ENCODE assay signal across 8 cellular contexts in the genomic region with DNA sequence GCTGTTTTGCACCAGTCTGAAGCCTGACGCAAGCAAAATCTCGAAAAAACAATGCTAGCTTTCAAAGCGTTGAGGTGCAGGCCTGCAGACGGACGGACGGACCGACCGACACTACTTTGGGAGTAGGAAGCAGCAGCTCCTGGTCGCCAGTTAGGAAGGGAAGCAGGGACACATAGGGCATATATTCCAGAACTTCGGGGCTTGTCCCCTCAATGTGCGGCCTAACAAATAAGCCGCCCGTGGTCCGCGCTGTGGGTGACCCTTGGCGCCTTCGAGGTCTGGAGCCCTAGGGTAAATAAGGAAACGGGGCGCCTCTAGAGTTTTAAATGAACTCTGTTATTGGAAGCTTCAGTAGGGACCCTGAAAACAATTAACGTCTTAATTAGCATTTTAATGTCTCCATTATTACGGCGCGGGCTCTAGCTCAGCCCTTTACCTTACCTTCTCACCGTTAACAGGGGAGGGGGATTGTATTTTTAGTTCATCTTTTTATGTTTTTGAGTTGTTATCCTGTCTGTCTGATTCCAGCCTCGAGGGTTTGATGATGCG. TPM values are rescaled to one million over a fixed set of nuclear protein-coding genes. Genes with fewer than 3 reads are reported as not detected.
DNase-seq lines count a peak whose midpoint lies in the region; ATAC-seq, FAIRE-seq and TF ChIP-seq lines count a peak whose summit lies in the region.

No MANE protein-coding gene starts in this region.

- H3K27ac Mint-ChIP-seq in activated CD8-positive, alpha-beta memory T cell treated with anti-CD3 and anti-CD28 coated beads, Interleukin-2, amount 10 ng/mL, durations not matched to agents 7 days and 5 days, result no peak overlapping the region
- H3K27ac Mint-ChIP-seq in brain, result no peak overlapping the region
- peak overlapping the region; percentile 97 for H3K27ac Mint-ChIP-seq in memory B cell
- no peak overlapping the region for H3K27ac Mint-ChIP-seq in type B pancreatic cell

- no peak for ATAC-seq in activated CD8-positive, alpha-beta memory T cell treated with anti-CD3 and anti-CD28 coated beads, Interleukin-2, amount 10 ng/mL, durations not matched to agents 7 days and 5 days
- no peak for ATAC-seq in memory B cell (ENCODE audit: low read depth)

- no peak for DNase-seq in activated CD8-positive, alpha-beta memory T cell treated with anti-CD3 and anti-CD28 coated beads, Interleukin-2, amount 10 ng/mL, durations not matched to agents 7 days and 5 days
- DNase-seq in activated CD8-positive, alpha-beta memory T cell treated with anti-CD3 and anti-CD28 coated beads, Interleukin-2, amount 50 U/mL, for 4 hours, result no peak
- peak; percentile 7 to 34 for DNase-seq in memory B cell (ENCODE audit: low spot score in 2 of 2)
- DNase-seq in type B pancreatic cell (ENCODE audit: extremely low spot score, unreplicated experiment), result no peak
- DNase-seq in NCI-H2227 treated with DMSO at 0.1 percent for 48 hours (lab: John Stamatoyannopoulos, UW), result no peak
- no peak for DNase-seq in SKM-1 (lab: John Stamatoyannopoulos, UW; ENCODE audit: unreplicated experiment)
- DNase-seq in GM19239 (ENCODE audit: insufficient read length, low spot score), result no peak

- no peaks in the 10 kb centered on the region for H3K9me3 Mint-ChIP-seq in activated CD8-positive, alpha-beta memory T cell treated with anti-CD3 and anti-CD28 coated beads, Interleukin-2, amount 10 ng/mL, durations not matched to agents 7 days and 5 days (ENCODE audit: low read depth)
- peaks cover 18 to 29% (median 22%) of the 10 kb centered on the region in 5 experiments for H3K9me3 Mint-ChIP-seq in brain
- H3K9me3 Mint-ChIP-seq in memory B cell, result peaks cover under 1% of the 10 kb centered on the region
- H3K9me3 Mint-ChIP-seq in type B pancreatic cell, result peaks cover 4% of the 10 kb centered on the region

- peaks cover 72% of the 10 kb centered on the region for H3K27me3 Mint-ChIP-seq in activated CD8-positive, alpha-beta memory T cell treated with anti-CD3 and anti-CD28 coated beads, Interleukin-2, amount 10 ng/mL, durations not matched to agents 7 days and 5 days
- H3K27me3 Mint-ChIP-seq in brain (peaks cover 95% of the 10 kb centered on the region), memory B cell (no peaks in the 10 kb centered on the region), type B pancreatic cell (peaks cover 84% of the 10 kb centered on the region)

- no peaks in the 10 kb centered on the region for H3K36me3 Mint-ChIP-seq in activated CD8-positive, alpha-beta memory T cell treated with anti-CD3 and anti-CD28 coated beads, Interleukin-2, amount 10 ng/mL, durations not matched to agents 7 days and 5 days
- peaks cover 7% of the 10 kb centered on the region for H3K36me3 Mint-ChIP-seq in brain
- peaks cover 29% of the 10 kb centered on the region for H3K36me3 Mint-ChIP-seq in memory B cell
- H3K36me3 Mint-ChIP-seq in type B pancreatic cell, result peaks cover 3% of the 10 kb centered on the region

- H3K4me1 Mint-ChIP-seq in activated CD8-positive, alpha-beta memory T cell treated with anti-CD3 and anti-CD28 coated beads, Interleukin-2, amount 10 ng/mL, durations not matched to agents 7 days and 5 days, result peaks cover 26% of the 10 kb centered on the region
- peaks cover 22% of the 10 kb centered on the region for H3K4me1 Mint-ChIP-seq in brain
- H3K4me1 Mint-ChIP-seq in memory B cell, result peaks cover 25% of the 10 kb centered on the region
- no peaks in the 10 kb centered on the region for H3K4me1 Mint-ChIP-seq in type B pancreatic cell (ENCODE audit: unreplicated experiment)

- FAIRE-seq in GM19239 (lab: Jason Lieb, UNC), result no peak

- CTCF ChIA-PET in activated CD8-positive, alpha-beta memory T cell treated with anti-CD3 and anti-CD28 coated beads, Interleukin-2, amount 10 ng/mL, durations not matched to agents 7 days and 5 days (lab: Charles Lee), result interaction anchor here (0.6 kb wide), 1 partner anchor 22 kb away, joined by 3 read pairs; no protein-coding TSS in a partner anchor

- peak overlapping the region; percentile 58 for H3K4me3 Mint-ChIP-seq in activated CD8-positive, alpha-beta memory T cell treated with anti-CD3 and anti-CD28 coated beads, Interleukin-2, amount 10 ng/mL, durations not matched to agents 7 days and 5 days
- H3K4me3 Mint-ChIP-seq in brain (peak overlapping the region; percentile 66 to 78 (median 74)), memory B cell (peak overlapping the region; percentile 89), type B pancreatic cell (peak overlapping the region; percentile 82)

- TF ChIP-seq CTCF in brain (conservative IDR thresholded peaks at IDR 0.05) (no peak), type B pancreatic cell (conservative IDR thresholded peaks at IDR 0.05) (no peak)

RNA-seq across cellular contexts. Expression of a gene that starts 1.4 kb away (rescaled TPM):
- total RNA-seq in activated CD8-positive, alpha-beta memory T cell treated with anti-CD3 and anti-CD28 coated beads, Interleukin-2, amount 10 ng/mL, durations not matched to agents 7 days and 5 days, result under 1 TPM in 1 of 2 experiments, not detected in 1; 0.23 TPM
- polyA plus RNA-seq in brain (ENCODE audit: insufficient read depth, low read depth, low replicate concordance), result 5.1 TPM
- total RNA-seq in type B pancreatic cell (ENCODE audit: low replicate concordance), result 6.6 and 6.7 TPM in 2 replicates

Comparison
In these comparisons a context has a peak if more than half of its experiments do, and no peak if none do; other contexts are left out.
1. DNase-seq: peak in memory B cell (2 of 2); none in activated CD8-positive, alpha-beta memory T cell treated with anti-CD3 and anti-CD28 coated beads, Interleukin-2, amount 10 ng/mL, durations not matched to agents 7 days and 5 days (single experiment), activated CD8-positive, alpha-beta memory T cell treated with anti-CD3 and anti-CD28 coated beads, Interleukin-2, amount 50 U/mL, for 4 hours (single experiment), type B pancreatic cell (single experiment), NCI-H2227 treated with DMSO at 0.1 percent for 48 hours (single experiment), SKM-1 (single experiment) and GM19239 (single experiment).
2. Peak in every context shown above with its lines, with median percentiles within 50 percentile points of each other: H3K4me3 Mint-ChIP-seq.